Comparison of ENCODE assay signal across 32 cellular contexts in the genomic region with DNA sequence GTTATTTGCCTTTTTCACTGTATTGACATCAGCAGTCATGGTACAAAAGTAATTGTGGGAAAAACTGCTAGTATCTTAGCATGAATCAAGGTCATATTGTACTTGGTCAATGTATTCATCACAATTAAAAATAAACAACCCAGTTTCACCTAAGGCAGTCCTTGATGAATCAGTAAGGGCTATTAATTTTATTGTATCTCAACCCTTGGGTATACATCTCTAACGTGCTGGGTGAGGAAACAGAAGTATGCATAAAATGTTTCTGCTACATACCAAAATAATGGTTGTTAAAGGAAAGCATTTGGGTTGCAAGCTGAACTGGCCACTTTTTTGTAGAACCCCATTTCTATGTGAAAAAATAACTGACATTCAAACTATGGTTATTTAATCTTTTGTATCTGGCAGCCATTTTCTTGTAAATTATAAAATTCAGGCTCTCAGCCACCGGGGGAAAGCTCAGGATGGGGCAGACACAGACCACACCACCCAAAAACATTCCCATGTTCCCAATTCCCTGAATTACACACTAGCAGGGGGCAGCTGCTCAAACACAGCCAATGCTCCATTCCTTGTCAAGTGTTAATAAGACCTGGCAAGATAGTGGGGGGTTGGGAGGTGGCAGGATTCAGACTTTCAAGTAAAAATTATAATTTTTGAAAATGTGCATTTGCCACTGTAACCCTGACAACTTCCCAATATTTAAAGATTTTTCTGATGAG. TPM values are rescaled to one million over a fixed set of nuclear protein-coding genes. Genes with fewer than 3 reads are reported as not detected.
DNase-seq lines count a peak whose midpoint lies in the region; ATAC-seq and TF ChIP-seq lines count a peak whose summit lies in the region.
"Had no signal": no experiment of that assay in that cellular context is flagged by ENCODE, and none has a peak within 500 bp of the region (broad histone marks: within the 10 kb centered on the region; RNA-seq: fewer than 3 reads in every experiment).

No MANE protein-coding gene starts in this region.

- peak overlapping the region; percentile 19; the same call in 1 of the 2 replicates for H3K9ac ChIP-seq in HUES64 (ENCODE audit: low read depth, low read length)
- H3K9ac ChIP-seq in endodermal cell (ENCODE audit: extremely low read depth, low read length, poor library complexity, severe bottlenecking) = no peak overlapping the region
- H3K9ac ChIP-seq: GM23248 had no signal

- no peaks in the 10 kb centered on the region for H3K9me3 Mint-ChIP-seq in endodermal cell
- no peaks in the 10 kb centered on the region for H3K9me3 Mint-ChIP-seq in activated naive CD8-positive, alpha-beta T cell treated with anti-CD3 and anti-CD28 coated beads for 36 hours
- no peaks in the 10 kb centered on the region for H3K9me3 Mint-ChIP-seq in natural killer cell treated with Interleukin-12 subunit alpha and Interleukin-12 subunit beta and Interleukin-15 and Interleukin-18, amount 100 ng/mL, for 72 hours
- H3K9me3 Mint-ChIP-seq: activated B cell treated with CpG ODN at 0.5 μM for 24 hours; activated T-cell treated with anti-CD3 and anti-CD28 coated beads, Interleukin-2, amount 50 U/mL, for 72 hours; naive thymus-derived CD8-positive, alpha-beta T cell had no signal

- DNase-seq in EH (ENCODE audit: low read depth) = peak; percentile 80
- no peak for DNase-seq in endodermal cell
- peak; percentile 89 for DNase-seq in renal cortical epithelial cell (ENCODE audit: low read depth)
- no peak for DNase-seq in activated naive CD8-positive, alpha-beta T cell treated with anti-CD3 and anti-CD28 coated beads for 36 hours
- DNase-seq in natural killer cell treated with Interleukin-12 subunit alpha and Interleukin-12 subunit beta and Interleukin-15 and Interleukin-18, amount 100 ng/mL, for 72 hours (ENCODE audit: low spot score) = no peak
- DNase-seq: ACHN; activated B cell treated with CpG ODN at 0.5 μM for 24 hours; activated CD4-positive, alpha-beta T cell treated with anti-CD3 and anti-CD28 coated beads, Interleukin-2, amount 50 U/mL, for 1 hour; activated naive CD4-positive, alpha-beta T cell; activated T-cell treated with anti-CD3 and anti-CD28 coated beads, Interleukin-2, amount 50 U/mL, for 72 hours; adrenal gland; C1 segment of cervical spinal cord; colonic mucosa; DND-41; effector CD8-positive, alpha-beta T cell; GM23248; left lung; midbrain; naive thymus-derived CD8-positive, alpha-beta T cell; NCI-H1694 treated with DMSO at 0.1 percent for 48 hours; NCI-H2171 treated with DMSO at 0.1 percent for 48 hours; NCI-H524; SHP77 treated with DMSO at 0.1 percent for 48 hours; stimulated activated CD4-positive, alpha-beta T cell treated with anti-CD3 and anti-CD28 coated beads, Interleukin-2, amount 100 ng/mL, for 24 hours; SW 1271; T-helper 9 cell had no signal

- no peak for TF ChIP-seq CTCF in endodermal cell (conservative IDR thresholded peaks at IDR 0.05)

- WGBS in HUES64 = 29% methylated on average over 2 of the region's 2 CpGs
- 48 to 50% methylated on average over 1 to 2 of the region's 2 CpGs for WGBS in endodermal cell (ENCODE audit: insufficient coverage in 1 of 2, insufficient read length in 1 of 2), 2 experiments

- no peaks in the 10 kb centered on the region for H3K27me3 Mint-ChIP-seq in endodermal cell (ENCODE audit: insufficient read depth)
- H3K27me3 Mint-ChIP-seq in activated naive CD8-positive, alpha-beta T cell treated with anti-CD3 and anti-CD28 coated beads for 36 hours = no peaks in the 10 kb centered on the region
- no peaks in the 10 kb centered on the region for H3K27me3 Mint-ChIP-seq in natural killer cell treated with Interleukin-12 subunit alpha and Interleukin-12 subunit beta and Interleukin-15 and Interleukin-18, amount 100 ng/mL, for 72 hours
- H3K27me3 Mint-ChIP-seq: activated B cell treated with CpG ODN at 0.5 μM for 24 hours; naive thymus-derived CD8-positive, alpha-beta T cell had no signal

- peaks cover 17% of the 10 kb centered on the region for H3K4me1 ChIP-seq in HUES64 (ENCODE audit: insufficient read depth, low read length)
- H3K4me1 ChIP-seq in endodermal cell (ENCODE audit: control insufficient read depth, insufficient read depth, low read length) = peaks cover 10% of the 10 kb centered on the region
- H3K4me1 ChIP-seq: colonic mucosa, left lung, tibial nerve had no signal

- H3K4me3 Mint-ChIP-seq in endodermal cell = no peak overlapping the region
- no peak overlapping the region for H3K4me3 Mint-ChIP-seq in activated naive CD8-positive, alpha-beta T cell treated with anti-CD3 and anti-CD28 coated beads for 36 hours
- no peak overlapping the region for H3K4me3 Mint-ChIP-seq in natural killer cell treated with Interleukin-12 subunit alpha and Interleukin-12 subunit beta and Interleukin-15 and Interleukin-18, amount 100 ng/mL, for 72 hours
- H3K4me3 Mint-ChIP-seq: activated B cell treated with CpG ODN at 0.5 μM for 24 hours; activated T-cell treated with anti-CD3 and anti-CD28 coated beads, Interleukin-2, amount 50 U/mL, for 72 hours; naive thymus-derived CD8-positive, alpha-beta T cell had no signal

- ATAC-seq in GM18858 (IDR thresholded peaks at IDR 0.05; ENCODE audit: unreplicated experiment) = no peak
- ATAC-seq in natural killer cell treated with Interleukin-12 subunit alpha and Interleukin-12 subunit beta and Interleukin-15 and Interleukin-18, amount 100 ng/mL, for 72 hours = no peak
- ATAC-seq: activated T-cell treated with anti-CD3 and anti-CD28 coated beads, Interleukin-2, amount 50 U/mL, for 72 hours; esophagus mucosa; foreskin keratinocyte; left lung; naive thymus-derived CD8-positive, alpha-beta T cell had no signal

- H3K36me3 ChIP-seq in HUES64 (ENCODE audit: insufficient read depth, low read length) = peaks cover 4% of the 10 kb centered on the region; the same call in 1 of the 2 replicates
- H3K36me3 ChIP-seq in endodermal cell (ENCODE audit: control insufficient read depth, insufficient read depth, low read length) = peaks cover 3% of the 10 kb centered on the region
- H3K36me3 ChIP-seq: adrenal gland, colonic mucosa, left lung, tibial nerve had no signal

- no peak overlapping the region for H3K27ac Mint-ChIP-seq in endodermal cell
- H3K27ac Mint-ChIP-seq in activated naive CD8-positive, alpha-beta T cell treated with anti-CD3 and anti-CD28 coated beads for 36 hours = no peak overlapping the region
- no peak overlapping the region for H3K27ac Mint-ChIP-seq in natural killer cell treated with Interleukin-12 subunit alpha and Interleukin-12 subunit beta and Interleukin-15 and Interleukin-18, amount 100 ng/mL, for 72 hours
- H3K27ac Mint-ChIP-seq: activated B cell treated with CpG ODN at 0.5 μM for 24 hours; activated T-cell treated with anti-CD3 and anti-CD28 coated beads, Interleukin-2, amount 50 U/mL, for 72 hours; naive thymus-derived CD8-positive, alpha-beta T cell had no signal

- H3K27ac ChIP-seq in HUES64 (ENCODE audit: low read depth, low read length) = peak overlapping the region; percentile 32
- no peak overlapping the region for H3K27ac ChIP-seq in endodermal cell (ENCODE audit: low read depth, low read length)
- H3K27ac ChIP-seq: adrenal gland, colonic mucosa, foreskin keratinocyte, GM23248, HL-60, left lung, tibial nerve had no signal

- H3K36me3 Mint-ChIP-seq in endodermal cell (ENCODE audit: low read depth) = peaks cover 2% of the 10 kb centered on the region
- H3K36me3 Mint-ChIP-seq in activated naive CD8-positive, alpha-beta T cell treated with anti-CD3 and anti-CD28 coated beads for 36 hours = peaks cover 12% of the 10 kb centered on the region
- no peaks in the 10 kb centered on the region for H3K36me3 Mint-ChIP-seq in natural killer cell treated with Interleukin-12 subunit alpha and Interleukin-12 subunit beta and Interleukin-15 and Interleukin-18, amount 100 ng/mL, for 72 hours

- no peak overlapping the region for H3K4me3 ChIP-seq in HUES64 (ENCODE audit: low read length)
- H3K4me3 ChIP-seq in endodermal cell (ENCODE audit: low read length) = peak overlapping the region; percentile 4
- H3K4me3 ChIP-seq: adrenal gland, colonic mucosa, GM23248, left lung, tibial nerve had no signal

- H3K27me3 ChIP-seq in HUES64 (ENCODE audit: insufficient read depth, low read length) (no peaks in the 10 kb centered on the region), endodermal cell (ENCODE audit: control insufficient read depth, insufficient read depth, low read length, poor library complexity, severe bottlenecking) (no peaks in the 10 kb centered on the region)
- H3K27me3 ChIP-seq: adrenal gland, colonic mucosa, foreskin keratinocyte, left lung, tibial nerve had no signal

- no peaks in the 10 kb centered on the region for H3K9me3 ChIP-seq in HUES64 (ENCODE audit: insufficient read depth, low read depth, low read length)
- H3K9me3 ChIP-seq in endodermal cell (ENCODE audit: control insufficient read depth, low read length) = no peaks in the 10 kb centered on the region
- H3K9me3 ChIP-seq: adrenal gland, colonic mucosa, left lung, tibial nerve had no signal

- H3K4me1 Mint-ChIP-seq in endodermal cell = peaks cover 18% of the 10 kb centered on the region
- no peaks in the 10 kb centered on the region for H3K4me1 Mint-ChIP-seq in activated naive CD8-positive, alpha-beta T cell treated with anti-CD3 and anti-CD28 coated beads for 36 hours
- H3K4me1 Mint-ChIP-seq in natural killer cell treated with Interleukin-12 subunit alpha and Interleukin-12 subunit beta and Interleukin-15 and Interleukin-18, amount 100 ng/mL, for 72 hours (ENCODE audit: low read depth in 2 of 2) = peaks cover 0 to 3% of the 10 kb centered on the region in 2 donors
- H3K4me1 Mint-ChIP-seq: activated B cell treated with CpG ODN at 0.5 μM for 24 hours had no signal

RNA-seq across cellular contexts. Expression of gene OLA1, which starts 49.3 kb away (rescaled TPM):
- polyA plus RNA-seq in HUES64 (2013, experiment 1 of 2) = 152 TPM
- 173 TPM for polyA plus RNA-seq in HUES64 (2013, experiment 2 of 2)
- 100 to 1,000 TPM; 127 to 181 TPM for total RNA-seq in endodermal cell
- 159 TPM for polyA plus RNA-seq in endodermal cell (2013, experiment 1 of 2)
- polyA plus RNA-seq in endodermal cell (2013, experiment 2 of 2) = 163 TPM
- 148 and 183 TPM in 2 replicates for total RNA-seq in renal cortical epithelial cell
- total RNA-seq in activated naive CD8-positive, alpha-beta T cell treated with anti-CD3 and anti-CD28 coated beads for 36 hours = 100 to 1,000 TPM; 161 to 166 TPM
- 10 to 100 TPM; 78.0 to 88.5 TPM for total RNA-seq in natural killer cell treated with Interleukin-12 subunit alpha and Interleukin-12 subunit beta and Interleukin-15 and Interleukin-18, amount 100 ng/mL, for 72 hours

Comparison
In these comparisons a context has a peak if more than half of its experiments do, and no peak if none do; other contexts are left out.
1. DNase-seq: peak in EH (single experiment) and renal cortical epithelial cell (single experiment); none in endodermal cell (single experiment), activated naive CD8-positive, alpha-beta T cell treated with anti-CD3 and anti-CD28 coated beads for 36 hours (single experiment) and natural killer cell treated with Interleukin-12 subunit alpha and Interleukin-12 subunit beta and Interleukin-15 and Interleukin-18, amount 100 ng/mL, for 72 hours (single experiment).